In the genomic region with DNA sequence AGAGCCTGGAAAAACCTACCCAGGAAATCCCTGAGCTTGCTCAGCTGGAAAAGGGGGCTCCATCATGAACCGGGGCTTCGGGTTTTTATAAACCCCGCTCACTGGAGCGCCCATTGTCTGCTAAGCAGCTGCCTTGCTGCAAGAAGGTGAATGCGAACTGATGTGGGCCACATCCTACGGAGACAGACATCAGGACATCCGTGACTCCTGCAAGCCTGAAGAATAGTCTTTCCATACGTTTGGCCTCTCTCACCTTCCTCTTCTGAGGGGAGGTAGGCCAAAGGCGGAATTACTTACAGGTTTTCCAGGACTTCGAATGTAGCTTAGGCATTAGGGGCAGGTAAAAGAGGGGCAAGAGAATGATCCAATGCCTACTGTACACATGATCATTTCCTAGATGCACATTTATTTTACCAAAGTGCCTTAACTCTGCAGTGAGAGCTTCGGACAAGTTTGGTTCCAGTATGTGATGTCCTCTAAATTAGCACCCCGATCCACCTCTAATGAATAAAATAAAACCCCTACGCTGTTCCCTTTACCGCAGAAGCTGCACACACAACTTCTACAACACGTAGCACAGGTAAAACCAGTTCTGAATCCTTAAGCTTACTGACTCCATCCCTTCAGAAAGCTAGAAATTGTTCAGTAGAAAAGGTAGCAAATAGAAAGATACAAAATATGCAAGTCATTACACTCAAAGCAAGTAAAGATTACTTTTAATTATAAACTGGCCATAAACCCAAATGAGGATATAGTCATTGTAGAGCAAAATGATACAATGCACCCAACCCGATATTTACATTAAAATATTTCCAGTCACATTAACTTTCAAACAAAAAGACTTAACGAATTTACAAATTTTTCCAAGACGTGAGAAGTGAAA, we compare ENCODE assay signal across 1 cellular context.
A peak's percentile ranks its signal among the peaks of the same experiment; 100 is the strongest.
TF ChIP-seq lines count a peak whose summit lies in the region.

No MANE protein-coding gene starts in this region.

TF ChIP-seq in HepG2, 621 proteins besides CTCF, POLR2A, EP300 and RAD21:
- no peak for TF ChIP-seq ZSCAN21 (CRISPR knock-in tag; IDR thresholded peaks at IDR 0.05; ENCODE audit: borderline replicate concordance)
- TF ChIP-seq, protein P1, sequence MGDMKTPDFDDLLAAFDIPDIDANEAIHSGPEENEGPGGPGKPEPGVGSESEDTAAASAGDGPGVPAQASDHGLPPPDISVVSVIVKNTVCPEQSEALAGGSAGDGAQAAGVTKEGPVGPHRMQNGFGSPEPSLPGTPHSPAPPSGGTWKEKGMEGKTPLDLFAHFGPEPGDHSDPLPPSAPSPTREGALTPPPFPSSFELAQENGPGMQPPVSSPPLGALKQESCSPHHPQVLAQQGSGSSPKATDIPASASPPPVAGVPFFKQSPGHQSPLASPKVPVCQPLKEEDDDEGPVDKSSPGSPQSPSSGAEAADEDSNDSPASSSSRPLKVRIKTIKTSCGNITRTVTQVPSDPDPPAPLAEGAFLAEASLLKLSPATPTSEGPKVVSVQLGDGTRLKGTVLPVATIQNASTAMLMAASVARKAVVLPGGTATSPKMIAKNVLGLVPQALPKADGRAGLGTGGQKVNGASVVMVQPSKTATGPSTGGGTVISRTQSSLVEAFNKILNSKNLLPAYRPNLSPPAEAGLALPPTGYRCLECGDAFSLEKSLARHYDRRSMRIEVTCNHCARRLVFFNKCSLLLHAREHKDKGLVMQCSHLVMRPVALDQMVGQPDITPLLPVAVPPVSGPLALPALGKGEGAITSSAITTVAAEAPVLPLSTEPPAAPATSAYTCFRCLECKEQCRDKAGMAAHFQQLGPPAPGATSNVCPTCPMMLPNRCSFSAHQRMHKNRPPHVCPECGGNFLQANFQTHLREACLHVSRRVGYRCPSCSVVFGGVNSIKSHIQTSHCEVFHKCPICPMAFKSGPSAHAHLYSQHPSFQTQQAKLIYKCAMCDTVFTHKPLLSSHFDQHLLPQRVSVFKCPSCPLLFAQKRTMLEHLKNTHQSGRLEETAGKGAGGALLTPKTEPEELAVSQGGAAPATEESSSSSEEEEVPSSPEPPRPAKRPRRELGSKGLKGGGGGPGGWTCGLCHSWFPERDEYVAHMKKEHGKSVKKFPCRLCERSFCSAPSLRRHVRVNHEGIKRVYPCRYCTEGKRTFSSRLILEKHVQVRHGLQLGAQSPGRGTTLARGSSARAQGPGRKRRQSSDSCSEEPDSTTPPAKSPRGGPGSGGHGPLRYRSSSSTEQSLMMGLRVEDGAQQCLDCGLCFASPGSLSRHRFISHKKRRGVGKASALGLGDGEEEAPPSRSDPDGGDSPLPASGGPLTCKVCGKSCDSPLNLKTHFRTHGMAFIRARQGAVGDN (CRISPR knock-in tag; IDR thresholded peaks at IDR 0.05): peak; percentile 6
- no peak for TF ChIP-seq PRMT3 (CRISPR knock-in tag; IDR thresholded peaks at IDR 0.05; ENCODE audit: borderline replicate concordance, low read depth)
- TF ChIP-seq ZSCAN9 (CRISPR knock-in tag; IDR thresholded peaks at IDR 0.05; ENCODE audit: borderline replicate concordance): no peak
- TF ChIP-seq, protein P2, sequence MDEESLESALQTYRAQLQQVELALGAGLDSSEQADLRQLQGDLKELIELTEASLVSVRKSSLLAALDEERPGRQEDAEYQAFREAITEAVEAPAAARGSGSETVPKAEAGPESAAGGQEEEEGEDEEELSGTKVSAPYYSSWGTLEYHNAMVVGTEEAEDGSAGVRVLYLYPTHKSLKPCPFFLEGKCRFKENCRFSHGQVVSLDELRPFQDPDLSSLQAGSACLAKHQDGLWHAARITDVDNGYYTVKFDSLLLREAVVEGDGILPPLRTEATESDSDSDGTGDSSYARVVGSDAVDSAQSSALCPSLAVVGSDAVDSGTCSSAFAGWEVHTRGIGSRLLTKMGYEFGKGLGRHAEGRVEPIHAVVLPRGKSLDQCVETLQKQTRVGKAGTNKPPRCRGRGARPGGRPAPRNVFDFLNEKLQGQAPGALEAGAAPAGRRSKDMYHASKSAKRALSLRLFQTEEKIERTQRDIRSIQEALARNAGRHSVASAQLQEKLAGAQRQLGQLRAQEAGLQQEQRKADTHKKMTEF (CRISPR knock-in tag; IDR thresholded peaks at IDR 0.05): peak; percentile 17; the same call in 1 of the 2 replicates
- peak in 1 of 2 experiments; percentile 28; a peak in 1 of 4 replicates for TF ChIP-seq NR2F1 (CRISPR knock-in tag; IDR thresholded peaks at IDR 0.05)
- TF ChIP-seq ZNF572 (CRISPR knock-in tag; IDR thresholded peaks at IDR 0.05): no peak
- TF ChIP-seq ZBTB7B (CRISPR knock-in tag; IDR thresholded peaks at IDR 0.05): peak; percentile 63; the same call in 1 of the 2 replicates
- peak; percentile 72 for TF ChIP-seq NFE2L2 (IDR thresholded peaks at IDR 0.05; ENCODE audit: low read length)
- TF ChIP-seq TBX2 (CRISPR knock-in tag; IDR thresholded peaks at IDR 0.05; ENCODE audit: borderline replicate concordance): 0 out of 2 replicates have a peak, but pooled peaks have one; percentile 1
- 0 out of 2 replicates have a peak, but pooled peaks have one; percentile 3 for TF ChIP-seq NFATC3 (CRISPR knock-in tag; IDR thresholded peaks at IDR 0.05)
- TF ChIP-seq ZNF580 (CRISPR knock-in tag; IDR thresholded peaks at IDR 0.05; ENCODE audit: borderline replicate concordance, low read depth): 0 out of 2 replicates have a peak, but pooled peaks have one; percentile 8
- 0 out of 2 replicates have a peak, but pooled peaks have one; percentile 56 for TF ChIP-seq ZNF317 (CRISPR knock-in tag; IDR thresholded peaks at IDR 0.05)
- no peak for TF ChIP-seq CC2D1A (CRISPR knock-in tag; IDR thresholded peaks at IDR 0.05)
- 0 out of 2 replicates have a peak, but pooled peaks have one; percentile 37 for TF ChIP-seq RXRA (CRISPR knock-in tag; IDR thresholded peaks at IDR 0.05)
- TF ChIP-seq ARNTL (CRISPR knock-in tag; IDR thresholded peaks at IDR 0.05): no peak
- TF ChIP-seq ZNF598 (CRISPR knock-in tag; IDR thresholded peaks at IDR 0.05; ENCODE audit: borderline replicate concordance): 0 out of 2 replicates have a peak, but pooled peaks have one; percentile 44
- TF ChIP-seq, protein P3, sequence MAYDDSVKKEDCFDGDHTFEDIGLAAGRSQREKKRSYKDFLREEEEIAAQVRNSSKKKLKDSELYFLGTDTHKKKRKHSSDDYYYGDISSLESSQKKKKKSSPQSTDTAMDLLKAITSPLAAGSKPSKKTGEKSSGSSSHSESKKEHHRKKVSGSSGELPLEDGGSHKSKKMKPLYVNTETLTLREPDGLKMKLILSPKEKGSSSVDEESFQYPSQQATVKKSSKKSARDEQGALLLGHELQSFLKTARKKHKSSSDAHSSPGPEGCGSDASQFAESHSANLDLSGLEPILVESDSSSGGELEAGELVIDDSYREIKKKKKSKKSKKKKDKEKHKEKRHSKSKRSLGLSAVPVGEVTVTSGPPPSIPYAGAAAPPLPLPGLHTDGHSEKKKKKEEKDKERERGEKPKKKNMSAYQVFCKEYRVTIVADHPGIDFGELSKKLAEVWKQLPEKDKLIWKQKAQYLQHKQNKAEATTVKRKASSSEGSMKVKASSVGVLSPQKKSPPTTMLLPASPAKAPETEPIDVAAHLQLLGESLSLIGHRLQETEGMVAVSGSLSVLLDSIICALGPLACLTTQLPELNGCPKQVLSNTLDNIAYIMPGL (CRISPR knock-in tag; IDR thresholded peaks at IDR 0.05; ENCODE audit: borderline replicate concordance in 1 of 2, low read depth in 1 of 2): 0 out of 4 replicates have a peak, but pooled peaks have one; percentile 5 to 15
- 0 out of 2 replicates have a peak, but pooled peaks have one; percentile 2 for TF ChIP-seq DMAP1 (CRISPR knock-in tag; IDR thresholded peaks at IDR 0.05)
- TF ChIP-seq ZBTB1 (CRISPR knock-in tag; IDR thresholded peaks at IDR 0.05; ENCODE audit: borderline replicate concordance): no peak
- TF ChIP-seq JDP2 (CRISPR knock-in tag; IDR thresholded peaks at IDR 0.05; ENCODE audit: borderline replicate concordance): no peak
- TF ChIP-seq KMT2A (CRISPR knock-in tag; IDR thresholded peaks at IDR 0.05): peak; percentile 3; the same call in 1 of the 2 replicates
- TF ChIP-seq BRF2 (CRISPR knock-in tag; IDR thresholded peaks at IDR 0.05): no peak
- peak; percentile 47; the same call in 1 of the 2 replicates for TF ChIP-seq ZNF350 (CRISPR knock-in tag; IDR thresholded peaks at IDR 0.05; ENCODE audit: borderline replicate concordance, low read depth)
- no peak for TF ChIP-seq RNF2 (conservative IDR thresholded peaks at IDR 0.05; ENCODE audit: low read depth)
- peak; percentile 6; the same call in 1 of the 2 replicates for TF ChIP-seq TAF1 (CRISPR knock-in tag; IDR thresholded peaks at IDR 0.05)
- peak; percentile 39 for TF ChIP-seq ASH2L (IDR thresholded peaks at IDR 0.05; ENCODE audit: insufficient read length, low read depth, low read length)
- TF ChIP-seq ZFP1 (CRISPR knock-in tag; IDR thresholded peaks at IDR 0.05): no peak; the same call in 1 of the 2 replicates
- 0 out of 2 replicates have a peak, but pooled peaks have one; percentile 41 for TF ChIP-seq ARHGAP35 (CRISPR knock-in tag; IDR thresholded peaks at IDR 0.05; ENCODE audit: borderline replicate concordance)
- TF ChIP-seq, protein P4, sequence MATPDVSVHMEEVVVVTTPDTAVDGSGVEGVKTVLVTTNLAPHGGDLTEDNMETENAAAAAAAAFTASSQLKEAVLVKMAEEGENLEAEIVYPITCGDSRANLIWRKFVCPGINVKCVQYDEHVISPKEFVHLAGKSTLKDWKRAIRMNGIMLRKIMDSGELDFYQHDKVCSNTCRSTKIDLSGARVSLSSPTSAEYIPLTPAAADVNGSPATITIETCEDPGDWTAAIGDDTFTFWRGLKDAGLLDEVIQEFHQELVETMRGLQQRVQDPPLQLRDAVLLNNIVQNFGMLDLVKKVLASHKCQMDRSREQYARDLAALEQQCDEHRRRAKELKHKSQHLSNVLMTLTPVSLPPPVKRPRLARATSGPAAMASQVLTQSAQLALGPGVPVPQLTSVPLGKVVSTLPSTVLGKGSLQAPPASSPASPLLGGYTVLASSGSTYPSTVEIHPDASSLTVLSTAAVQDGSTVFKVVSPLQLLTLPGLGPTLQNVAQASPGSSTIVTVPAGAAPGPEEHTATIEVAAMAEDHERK (CRISPR knock-in tag; IDR thresholded peaks at IDR 0.05; ENCODE audit: low read depth): 0 out of 2 replicates have a peak, but pooled peaks have one; percentile 2
- TF ChIP-seq, protein P5, sequence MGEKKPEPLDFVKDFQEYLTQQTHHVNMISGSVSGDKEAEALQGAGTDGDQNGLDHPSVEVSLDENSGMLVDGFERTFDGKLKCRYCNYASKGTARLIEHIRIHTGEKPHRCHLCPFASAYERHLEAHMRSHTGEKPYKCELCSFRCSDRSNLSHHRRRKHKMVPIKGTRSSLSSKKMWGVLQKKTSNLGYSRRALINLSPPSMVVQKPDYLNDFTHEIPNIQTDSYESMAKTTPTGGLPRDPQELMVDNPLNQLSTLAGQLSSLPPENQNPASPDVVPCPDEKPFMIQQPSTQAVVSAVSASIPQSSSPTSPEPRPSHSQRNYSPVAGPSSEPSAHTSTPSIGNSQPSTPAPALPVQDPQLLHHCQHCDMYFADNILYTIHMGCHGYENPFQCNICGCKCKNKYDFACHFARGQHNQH (CRISPR knock-in tag; IDR thresholded peaks at IDR 0.05): 0 out of 2 replicates have a peak, but pooled peaks have one; percentile 59
- 0 out of 2 replicates have a peak, but pooled peaks have one; percentile 44 for TF ChIP-seq BORCS8-MEF2B (CRISPR knock-in tag; IDR thresholded peaks at IDR 0.05)
- TF ChIP-seq AGO1 (IDR thresholded peaks at IDR 0.05; ENCODE audit: low read depth, low read length, poor library complexity, severe bottlenecking): no peak
- TF ChIP-seq, protein P6, sequence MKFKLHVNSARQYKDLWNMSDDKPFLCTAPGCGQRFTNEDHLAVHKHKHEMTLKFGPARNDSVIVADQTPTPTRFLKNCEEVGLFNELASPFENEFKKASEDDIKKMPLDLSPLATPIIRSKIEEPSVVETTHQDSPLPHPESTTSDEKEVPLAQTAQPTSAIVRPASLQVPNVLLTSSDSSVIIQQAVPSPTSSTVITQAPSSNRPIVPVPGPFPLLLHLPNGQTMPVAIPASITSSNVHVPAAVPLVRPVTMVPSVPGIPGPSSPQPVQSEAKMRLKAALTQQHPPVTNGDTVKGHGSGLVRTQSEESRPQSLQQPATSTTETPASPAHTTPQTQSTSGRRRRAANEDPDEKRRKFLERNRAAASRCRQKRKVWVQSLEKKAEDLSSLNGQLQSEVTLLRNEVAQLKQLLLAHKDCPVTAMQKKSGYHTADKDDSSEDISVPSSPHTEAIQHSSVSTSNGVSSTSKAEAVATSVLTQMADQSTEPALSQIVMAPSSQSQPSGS (CRISPR knock-in tag; IDR thresholded peaks at IDR 0.05): peak; percentile 15
